Comparison of ENCODE assay signal across 8 cellular contexts in genomic region chr5:60960591-60960990, GRCh38. TPM values are rescaled to one million over a fixed set of nuclear protein-coding genes. Genes with fewer than 3 reads are reported as not detected.
DNase-seq lines count a peak whose midpoint lies in the region; ATAC-seq and TF ChIP-seq lines count a peak whose summit lies in the region.

No MANE protein-coding gene starts in this region.

- intact Hi-C loops in natural killer cell (cut with micrococcal nuclease), result no loop called here

- ATAC-seq in natural killer cell (no peak), HG02970 (IDR thresholded peaks at IDR 0.05; ENCODE audit: low FRiP score, unreplicated experiment) (no peak)
- no peak for ATAC-seq in natural killer cell treated with Interleukin-12 subunit alpha and Interleukin-12 subunit beta and Interleukin-15 and Interleukin-18, amount 100 ng/mL, for 72 hours

- TF ChIP-seq CTCF in natural killer cell (IDR thresholded peaks at IDR 0.05), result peak; percentile 31

- no peak overlapping the region for H3K27ac Mint-ChIP-seq in natural killer cell
- no peak overlapping the region for H3K27ac Mint-ChIP-seq in natural killer cell treated with Interleukin-12 subunit alpha and Interleukin-12 subunit beta and Interleukin-15 and Interleukin-18, amount 100 ng/mL, for 72 hours

- DNase-seq in natural killer cell (no peak), SK-MEL-5 (ENCODE audit: low read depth, low spot score) (peak; percentile 25), germinal center (ENCODE audit: low spot score) (peak; percentile 15), UCSD-AML1 (lab: John Stamatoyannopoulos, UW; ENCODE audit: unreplicated experiment) (no peak), NK-92 (lab: John Stamatoyannopoulos, UW; ENCODE audit: unreplicated experiment) (no peak)
- no peak for DNase-seq in natural killer cell treated with Interleukin-12 subunit alpha and Interleukin-12 subunit beta and Interleukin-15 and Interleukin-18, amount 100 ng/mL, for 72 hours (ENCODE audit: low spot score)
- no peak for DNase-seq in stimulated activated CD4-positive, alpha-beta T cell treated with anti-CD3 and anti-CD28 coated beads, Interleukin-4, amount 100 ng/mL, for 24 hours

- no peaks in the 10 kb centered on the region for H3K27me3 Mint-ChIP-seq in natural killer cell (ENCODE audit: low read depth in 2 of 2)
- no peaks in the 10 kb centered on the region for H3K27me3 Mint-ChIP-seq in natural killer cell treated with Interleukin-12 subunit alpha and Interleukin-12 subunit beta and Interleukin-15 and Interleukin-18, amount 100 ng/mL, for 72 hours

- no peak overlapping the region for H3K4me3 Mint-ChIP-seq in natural killer cell
- H3K4me3 Mint-ChIP-seq in natural killer cell treated with Interleukin-12 subunit alpha and Interleukin-12 subunit beta and Interleukin-15 and Interleukin-18, amount 100 ng/mL, for 72 hours, result no peak overlapping the region

- H3K36me3 Mint-ChIP-seq in natural killer cell, result no peaks in the 10 kb centered on the region
- H3K36me3 Mint-ChIP-seq in natural killer cell treated with Interleukin-12 subunit alpha and Interleukin-12 subunit beta and Interleukin-15 and Interleukin-18, amount 100 ng/mL, for 72 hours, result peaks cover under 1% of the 10 kb centered on the region

- peaks cover 5 to 6% of the 10 kb centered on the region in 2 donors for H3K4me1 Mint-ChIP-seq in natural killer cell
- H3K4me1 Mint-ChIP-seq in natural killer cell treated with Interleukin-12 subunit alpha and Interleukin-12 subunit beta and Interleukin-15 and Interleukin-18, amount 100 ng/mL, for 72 hours (ENCODE audit: low read depth in 2 of 2), result peaks cover 4 to 5% of the 10 kb centered on the region in 2 donors

- no peaks in the 10 kb centered on the region for H3K9me3 Mint-ChIP-seq in natural killer cell
- H3K9me3 Mint-ChIP-seq in natural killer cell treated with Interleukin-12 subunit alpha and Interleukin-12 subunit beta and Interleukin-15 and Interleukin-18, amount 100 ng/mL, for 72 hours, result no peaks in the 10 kb centered on the region

- in situ Hi-C loops in SK-MEL-5 (cut with HindIII; ENCODE audit: low pct_unique_long_range_greater_than_20kb, low sequenced_read_pairs), result no loop called here

RNA-seq across cellular contexts. Expression of gene NDUFAF2, which starts 15.6 kb away (rescaled TPM):
- 1 to 10 TPM; 5.6 to 7.6 (median 7.0) TPM for total RNA-seq in natural killer cell
- total RNA-seq in natural killer cell treated with Interleukin-12 subunit alpha and Interleukin-12 subunit beta and Interleukin-15 and Interleukin-18, amount 100 ng/mL, for 72 hours, result 10 to 100 TPM; 18.6 to 29.3 TPM
- 47.8 and 60.3 TPM in 2 replicates for total RNA-seq in SK-MEL-5 (2014; rRNA removed; shearing (Covaris generic))
- polyA plus RNA-seq in SK-MEL-5 (2015; cell fraction: cytosol; rRNA removed), result 26.5 and 45.7 TPM in 2 replicates
- 1.6 and 8.5 TPM in 2 replicates for polyA plus RNA-seq in SK-MEL-5 (2015; cell fraction: nucleus; rRNA removed)

RNA-seq across cellular contexts. Expression of gene ERCC8, which starts 15.7 kb away (rescaled TPM):
- 1 to 10 TPM; 4.8 to 9.1 (median 5.5) TPM for total RNA-seq in natural killer cell
- total RNA-seq in natural killer cell treated with Interleukin-12 subunit alpha and Interleukin-12 subunit beta and Interleukin-15 and Interleukin-18, amount 100 ng/mL, for 72 hours, result 1 to 10 TPM; 8.9 to 9.1 TPM
- total RNA-seq in SK-MEL-5 (2014; rRNA removed; shearing (Covaris generic)), result 13.6 and 13.9 TPM in 2 replicates
- polyA plus RNA-seq in SK-MEL-5 (2015; cell fraction: cytosol; rRNA removed), result 11.1 and 11.4 TPM in 2 replicates
- polyA plus RNA-seq in SK-MEL-5 (2015; cell fraction: nucleus; rRNA removed), result 8.6 and 17.6 TPM in 2 replicates

Comparison
In these comparisons a context has a peak if more than half of its experiments do, and no peak if none do; other contexts are left out.
1. DNase-seq: peak in SK-MEL-5 (single experiment) and germinal center (single experiment); none in natural killer cell (single experiment), natural killer cell treated with Interleukin-12 subunit alpha and Interleukin-12 subunit beta and Interleukin-15 and Interleukin-18, amount 100 ng/mL, for 72 hours (single experiment), UCSD-AML1 (single experiment), NK-92 (single experiment) and stimulated activated CD4-positive, alpha-beta T cell treated with anti-CD3 and anti-CD28 coated beads, Interleukin-4, amount 100 ng/mL, for 24 hours (single experiment).